In genomic region chr16:61798741-61799140, GRCh38 we compare ENCODE assay signal across 27 cellular contexts.
"Had no signal": no experiment of that assay in that cellular context is flagged by ENCODE, and none has a peak within 500 bp of the region (broad histone marks: within the 10 kb centered on the region; RNA-seq: fewer than 3 reads in every experiment).

No MANE protein-coding gene starts in this region.

- H3K4me1 Mint-ChIP-seq: activated naive CD8-positive, alpha-beta T cell treated with anti-CD3 and anti-CD28 coated beads for 36 hours; immature natural killer cell; naive thymus-derived CD8-positive, alpha-beta T cell; neural crest cell had no signal

- ATAC-seq: esophagus mucosa; naive thymus-derived CD8-positive, alpha-beta T cell had no signal

- H3K27ac ChIP-seq: adrenal gland, ascending aorta, right atrium auricular region, spleen, suprapubic skin, tibial artery, VCaP had no signal

- DNase-seq: activated CD4-positive, alpha-beta T cell treated with anti-CD3 and anti-CD28 coated beads for 4 hours; activated CD4-positive, alpha-beta T cell treated with anti-CD3 and anti-CD28 coated beads, Interleukin-2, amount 50 U/mL, for 48 hours; activated CD8-positive, alpha-beta memory T cell treated with anti-CD3 and anti-CD28 coated beads for 24 hours; activated effector memory CD4-positive, alpha-beta T cell treated with Interleukin-2 at 50 U/mL for 16 hours; activated naive CD4-positive, alpha-beta T cell treated with anti-CD3 and anti-CD28 coated beads for 36 hours; activated naive CD8-positive, alpha-beta T cell treated with anti-CD3 and anti-CD28 coated beads for 36 hours; adrenal gland; caudate nucleus; endodermal cell; foreskin fibroblast; head of caudate nucleus; hypothalamus; immature natural killer cell; naive thymus-derived CD8-positive, alpha-beta T cell; nucleus accumbens; spleen; stimulated activated naive CD4-positive, alpha-beta T cell; T-helper 9 cell; tibial artery had no signal

- H3K36me3 ChIP-seq: adrenal gland, ascending aorta, right atrium auricular region, spleen, suprapubic skin, tibial artery had no signal

- H3K27me3 ChIP-seq: adrenal gland, ascending aorta, right atrium auricular region, spleen, suprapubic skin, tibial artery had no signal

- H3K4me3 Mint-ChIP-seq: activated naive CD4-positive, alpha-beta T cell treated with anti-CD3 and anti-CD28 coated beads for 36 hours; activated naive CD8-positive, alpha-beta T cell treated with anti-CD3 and anti-CD28 coated beads for 36 hours; dendritic cell treated with granulocyte-macrophage colony-stimulating factor and Interleukin-4, amounts not matched to agents 40 ng/mL and 50 ng/mL, for 4 days; endodermal cell; immature natural killer cell; naive thymus-derived CD8-positive, alpha-beta T cell; neural crest cell; T-helper 1 cell treated with Interleukin-12 subunit alpha and Interleukin-12 subunit beta and Interleukin-4 antibody, amounts not matched to agents 30 μg/mL and 1 μg/mL, for 36 hours had no signal

- H3K9me3 ChIP-seq: adrenal gland, ascending aorta, right atrium auricular region, suprapubic skin, tibial artery had no signal

- H3K4me1 ChIP-seq: adrenal gland, ascending aorta, right atrium auricular region, spleen, suprapubic skin, tibial artery had no signal

- H3K4me3 ChIP-seq: adrenal gland, ascending aorta, right atrium auricular region, spleen, suprapubic skin, tibial artery had no signal

- H3K27me3 Mint-ChIP-seq: activated naive CD8-positive, alpha-beta T cell treated with anti-CD3 and anti-CD28 coated beads for 36 hours; dendritic cell treated with granulocyte-macrophage colony-stimulating factor and Interleukin-4, amounts not matched to agents 40 ng/mL and 50 ng/mL, for 4 days; naive thymus-derived CD8-positive, alpha-beta T cell had no signal

- H3K36me3 Mint-ChIP-seq: activated naive CD8-positive, alpha-beta T cell treated with anti-CD3 and anti-CD28 coated beads for 36 hours had no signal

- H3K27ac Mint-ChIP-seq: activated naive CD4-positive, alpha-beta T cell treated with anti-CD3 and anti-CD28 coated beads for 36 hours; activated naive CD8-positive, alpha-beta T cell treated with anti-CD3 and anti-CD28 coated beads for 36 hours; dendritic cell treated with granulocyte-macrophage colony-stimulating factor and Interleukin-4, amounts not matched to agents 40 ng/mL and 50 ng/mL, for 4 days; endodermal cell; immature natural killer cell; naive thymus-derived CD8-positive, alpha-beta T cell; T-helper 1 cell treated with Interleukin-12 subunit alpha and Interleukin-12 subunit beta and Interleukin-4 antibody, amounts not matched to agents 30 μg/mL and 1 μg/mL, for 36 hours had no signal
